ENCODE assay signal across 1 cellular context in the genomic region with DNA sequence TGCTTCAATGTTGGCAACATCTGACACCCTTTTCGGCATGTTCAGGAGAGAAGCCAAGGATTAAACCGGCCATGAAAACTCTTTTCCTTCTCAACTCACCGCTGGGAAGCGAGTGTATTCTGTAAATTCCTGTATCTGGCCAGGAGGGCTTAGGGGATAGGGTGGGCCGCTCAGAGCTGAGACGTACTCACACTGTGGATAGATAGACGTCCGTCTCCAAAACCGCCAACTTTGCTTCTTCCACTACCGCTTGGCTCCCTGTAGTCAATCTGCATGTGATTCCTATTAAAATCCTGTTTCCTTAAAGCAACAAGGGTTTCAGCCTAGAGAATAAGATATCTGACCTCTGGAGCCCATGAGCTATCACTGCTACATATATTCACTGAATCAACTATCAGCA.
TF ChIP-seq lines count a peak whose summit lies in the region.

No MANE protein-coding gene starts in this region.

TF ChIP-seq in WTC11, 78 proteins besides CTCF, POLR2A, EP300 and RAD21:
- TF ChIP-seq NFATC4 (CRISPR knock-in tag; IDR thresholded peaks at IDR 0.05): no peak
- TF ChIP-seq, protein P1, sequence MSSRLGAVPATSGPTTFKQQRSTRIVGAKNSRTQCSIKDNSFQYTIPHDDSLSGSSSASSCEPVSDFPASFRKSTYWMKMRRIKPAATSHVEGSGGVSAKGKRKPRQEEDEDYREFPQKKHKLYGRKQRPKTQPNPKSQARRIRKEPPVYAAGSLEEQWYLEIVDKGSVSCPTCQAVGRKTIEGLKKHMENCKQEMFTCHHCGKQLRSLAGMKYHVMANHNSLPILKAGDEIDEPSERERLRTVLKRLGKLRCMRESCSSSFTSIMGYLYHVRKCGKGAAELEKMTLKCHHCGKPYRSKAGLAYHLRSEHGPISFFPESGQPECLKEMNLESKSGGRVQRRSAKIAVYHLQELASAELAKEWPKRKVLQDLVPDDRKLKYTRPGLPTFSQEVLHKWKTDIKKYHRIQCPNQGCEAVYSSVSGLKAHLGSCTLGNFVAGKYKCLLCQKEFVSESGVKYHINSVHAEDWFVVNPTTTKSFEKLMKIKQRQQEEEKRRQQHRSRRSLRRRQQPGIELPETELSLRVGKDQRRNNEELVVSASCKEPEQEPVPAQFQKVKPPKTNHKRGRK (CRISPR knock-in tag; IDR thresholded peaks at IDR 0.05; ENCODE audit: borderline replicate concordance): no peak
- TF ChIP-seq, protein P2, sequence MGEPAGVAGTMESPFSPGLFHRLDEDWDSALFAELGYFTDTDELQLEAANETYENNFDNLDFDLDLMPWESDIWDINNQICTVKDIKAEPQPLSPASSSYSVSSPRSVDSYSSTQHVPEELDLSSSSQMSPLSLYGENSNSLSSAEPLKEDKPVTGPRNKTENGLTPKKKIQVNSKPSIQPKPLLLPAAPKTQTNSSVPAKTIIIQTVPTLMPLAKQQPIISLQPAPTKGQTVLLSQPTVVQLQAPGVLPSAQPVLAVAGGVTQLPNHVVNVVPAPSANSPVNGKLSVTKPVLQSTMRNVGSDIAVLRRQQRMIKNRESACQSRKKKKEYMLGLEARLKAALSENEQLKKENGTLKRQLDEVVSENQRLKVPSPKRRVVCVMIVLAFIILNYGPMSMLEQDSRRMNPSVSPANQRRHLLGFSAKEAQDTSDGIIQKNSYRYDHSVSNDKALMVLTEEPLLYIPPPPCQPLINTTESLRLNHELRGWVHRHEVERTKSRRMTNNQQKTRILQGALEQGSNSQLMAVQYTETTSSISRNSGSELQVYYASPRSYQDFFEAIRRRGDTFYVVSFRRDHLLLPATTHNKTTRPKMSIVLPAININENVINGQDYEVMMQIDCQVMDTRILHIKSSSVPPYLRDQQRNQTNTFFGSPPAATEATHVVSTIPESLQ (CRISPR knock-in tag; IDR thresholded peaks at IDR 0.05): no peak
- no peak for TF ChIP-seq NR2C2 (CRISPR knock-in tag; IDR thresholded peaks at IDR 0.05)
- no peak for TF ChIP-seq NR3C1 (CRISPR knock-in tag; conservative IDR thresholded peaks at IDR 0.05; ENCODE audit: low read depth)
- no peak for TF ChIP-seq AR (CRISPR knock-in tag; IDR thresholded peaks at IDR 0.05)
- no peak for TF ChIP-seq HMGA2 (CRISPR knock-in tag; IDR thresholded peaks at IDR 0.05)
- TF ChIP-seq, protein P3, sequence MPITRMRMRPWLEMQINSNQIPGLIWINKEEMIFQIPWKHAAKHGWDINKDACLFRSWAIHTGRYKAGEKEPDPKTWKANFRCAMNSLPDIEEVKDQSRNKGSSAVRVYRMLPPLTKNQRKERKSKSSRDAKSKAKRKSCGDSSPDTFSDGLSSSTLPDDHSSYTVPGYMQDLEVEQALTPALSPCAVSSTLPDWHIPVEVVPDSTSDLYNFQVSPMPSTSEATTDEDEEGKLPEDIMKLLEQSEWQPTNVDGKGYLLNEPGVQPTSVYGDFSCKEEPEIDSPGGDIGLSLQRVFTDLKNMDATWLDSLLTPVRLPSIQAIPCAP (CRISPR knock-in tag; IDR thresholded peaks at IDR 0.05): no peak
- no peak for TF ChIP-seq ZNF416 (CRISPR knock-in tag; IDR thresholded peaks at IDR 0.05)
- no peak for TF ChIP-seq GRHL2 (CRISPR knock-in tag; IDR thresholded peaks at IDR 0.05; ENCODE audit: insufficient replicate concordance, severe bottlenecking)
- no peak for TF ChIP-seq PRRX2 (CRISPR knock-in tag; IDR thresholded peaks at IDR 0.05)
- no peak for TF ChIP-seq NR1H2 (CRISPR knock-in tag; IDR thresholded peaks at IDR 0.05)
- TF ChIP-seq FOXP1 (CRISPR knock-in tag; IDR thresholded peaks at IDR 0.05; ENCODE audit: borderline replicate concordance): no peak
- no peak for TF ChIP-seq ELF4 (CRISPR knock-in tag; IDR thresholded peaks at IDR 0.05; ENCODE audit: low read depth)
